ENCODE assay signal across 11 cellular contexts in genomic region chr12:55713721-55714120, GRCh38. TPM values are rescaled to one million over a fixed set of nuclear protein-coding genes. Genes with fewer than 3 reads are reported as not detected.
DNase-seq lines count a peak whose midpoint lies in the region; ATAC-seq and TF ChIP-seq lines count a peak whose summit lies in the region.
"Had no signal": no experiment of that assay in that cellular context is flagged by ENCODE, and none has a peak within 500 bp of the region (broad histone marks: within the 10 kb centered on the region; RNA-seq: fewer than 3 reads in every experiment).

No MANE protein-coding gene starts in this region.

- H3K14ac ChIP-seq in IMR-90 (replicated peaks; ENCODE audit: low read depth, low read length): no peak overlapping the region

- CTCF ChIA-PET in IMR-90 (lab: Yijun Ruan, JAX) (no interaction called here), GM10248 (lab: Yijun Ruan, JAX) (interaction anchor here (1.1 to 1.5 kb wide), 4 partner anchors 8 to 25 kb away, joined by 3 to 5 read pairs (median 4); no protein-coding TSS in a partner anchor)

- peak; percentile 71 for DNase-seq in AG09309 (ENCODE audit: low read depth)
- DNase-seq in IMR-90: peak; percentile 89
- no peak for DNase-seq in epithelial cell of prostate (ENCODE audit: low read depth, low spot score)
- no peak for DNase-seq in NK-92 treated with Interleukin-12 subunit alpha and Interleukin-12 subunit beta, amount 100 ng/mL, for 24 hours (lab: John Stamatoyannopoulos, UW)
- DNase-seq in pons (ENCODE audit: low spot score): no peak
- no peak for DNase-seq in GM10248 (ENCODE audit: extremely low spot score)
- DNase-seq: CD4-positive, CD25-positive, alpha-beta regulatory T cell; MM.1S; Peyer's patch had no signal

- H3K4me3 ChIP-seq in AG09309 (ENCODE audit: control insufficient read depth, low read depth, low read length) (no peak overlapping the region), IMR-90 (ENCODE audit: insufficient read depth, low read depth, low read length) (no peak overlapping the region)
- H3K4me3 ChIP-seq: Peyer's patch had no signal

- H3K9ac ChIP-seq in IMR-90 (ENCODE audit: low read depth, low read length): no peak overlapping the region

- in situ Hi-C loops in IMR-90 (cut with MboI; ENCODE audit: low sequenced_read_pairs): no loop called here

- ATAC-seq in IMR-90 (ENCODE audit: low read depth): peak; percentile 8
- no peak for ATAC-seq in HG03520 (IDR thresholded peaks at IDR 0.05; ENCODE audit: unreplicated experiment)

- no peak overlapping the region for H2BK15ac ChIP-seq in IMR-90 (ENCODE audit: low read depth, low read length)

- H2AK9ac ChIP-seq in IMR-90 (replicated peaks; ENCODE audit: low read depth, low read length, poor library complexity): no peak overlapping the region

- H3K4me2 ChIP-seq in IMR-90 (ENCODE audit: low read depth, low read length): no peak overlapping the region; the same call in 1 of the 2 replicates

- no peaks in the 10 kb centered on the region for H3K36me3 Mint-ChIP-seq in nephron (ENCODE audit: low read depth)

- H2BK5ac ChIP-seq in IMR-90 (ENCODE audit: low read depth, low read length, poor library complexity, severe bottlenecking): no peak overlapping the region

- peaks cover 63% of the 10 kb centered on the region for H3K4me1 Mint-ChIP-seq in nephron

- no peak for TF ChIP-seq RAD21 in IMR-90 (IDR thresholded peaks at IDR 0.05; ENCODE audit: low read length)

- H4K20me1 ChIP-seq in IMR-90 (ENCODE audit: insufficient read depth, low read length): no peaks in the 10 kb centered on the region

- no peak overlapping the region; a peak in 1 of 4 replicates for H4K8ac ChIP-seq in IMR-90 (ENCODE audit: low read depth in 2 of 2, low read length in 2 of 2)

- dilution Hi-C loops in IMR-90 (cut with HindIII; ENCODE audit: low sequenced_read_pairs, unreplicated experiment): no loop called here

- H3K4ac ChIP-seq in IMR-90 (ENCODE audit: low read depth, low read length): no peak overlapping the region

- H3K27me3 Mint-ChIP-seq in nephron (ENCODE audit: low read depth): peaks cover 24% of the 10 kb centered on the region

- BruUV-seq in IMR-90 (replicated peaks; lab: Mats Ljungman, UMichigan): no TSS peak

- no peaks in the 10 kb centered on the region for H3K9me3 Mint-ChIP-seq in nephron

- peaks cover 28% of the 10 kb centered on the region for H3K4me1 ChIP-seq in IMR-90 (ENCODE audit: control insufficient read depth, insufficient read depth, low read length)

- H3K23ac ChIP-seq in IMR-90 (ENCODE audit: low read depth, low read length): no peak overlapping the region

- TF ChIP-seq CTCF in AG09309 (IDR thresholded peaks at IDR 0.05; ENCODE audit: control insufficient read depth, insufficient read depth, low read depth, low read length, missing control alignments) (no peak), IMR-90 (conservative IDR thresholded peaks at IDR 0.05; ENCODE audit: low read depth, low read length) (no peak), nephron (IDR thresholded peaks at IDR 0.05; ENCODE audit: unreplicated experiment in 3 of 3) (no peak), GM10248 (IDR thresholded peaks at IDR 0.05; ENCODE audit: control extremely low read depth, extremely low read depth, low read depth, missing control alignments) (no peak)

- H3K27me3 ChIP-seq in IMR-90 (ENCODE audit: control insufficient read depth, insufficient read depth, low read length): peaks cover 8% of the 10 kb centered on the region
- H3K27me3 ChIP-seq: Peyer's patch had no signal

- H3K36me3 ChIP-seq in IMR-90 (ENCODE audit: control insufficient read depth, insufficient read depth, low read length): no peaks in the 10 kb centered on the region
- H3K36me3 ChIP-seq: Peyer's patch had no signal

- H4K91ac ChIP-seq in IMR-90 (ENCODE audit: insufficient read depth, low read depth, low read length): no peak overlapping the region

- no peaks in the 10 kb centered on the region for H3K9me3 ChIP-seq in IMR-90 (ENCODE audit: control insufficient read depth, insufficient read depth, low read length)
- H3K9me3 ChIP-seq: Peyer's patch had no signal

- H3K18ac ChIP-seq in IMR-90 (ENCODE audit: low read depth, low read length): no peak overlapping the region

- peaks cover 20% of the 10 kb centered on the region for H3K9me1 ChIP-seq in IMR-90 (ENCODE audit: insufficient read depth, low read length)

- no peak overlapping the region for H3K56ac ChIP-seq in IMR-90 (ENCODE audit: extremely low read depth, insufficient read depth, low read length)

- TF ChIP-seq POLR2A in IMR-90 (IDR thresholded peaks at IDR 0.05; ENCODE audit: low read depth, low read length): no peak

- H3K27ac ChIP-seq in IMR-90 (ENCODE audit: insufficient read depth, low read length) (no peak overlapping the region), epithelial cell of prostate (peak overlapping the region; percentile 66)

- POLR2A ChIA-PET in IMR-90 (lab: Charles Lee; ENCODE audit: unreplicated experiment) (no interaction called here), GM10248 (lab: Yijun Ruan, JAX) (no interaction called here)

- no peak overlapping the region for H2AK5ac ChIP-seq in IMR-90 (ENCODE audit: low read depth, low read length)

- no peak overlapping the region; the same call in 1 of the 2 replicates for H2BK20ac ChIP-seq in IMR-90 (ENCODE audit: low read depth, low read length)

- intact Hi-C loops in IMR-90 (cut with micrococcal nuclease): no loop called here

- H4K5ac ChIP-seq in IMR-90 (ENCODE audit: low read depth, low read length): no peak overlapping the region

- H3K79me1 ChIP-seq in IMR-90 (ENCODE audit: low read depth in 1 of 2, low read length in 2 of 2): peaks cover 14 to 36% of the 10 kb centered on the region in 2 experiments

- H2BK120ac ChIP-seq in IMR-90 (ENCODE audit: low read depth, low read length): peak overlapping the region; percentile 49; the same call in 1 of the 2 replicates

- H3K4me3 Mint-ChIP-seq in nephron: peak overlapping the region; percentile 40 to 62 (median 47)

- WGBS in IMR-90 (ENCODE audit: extremely low coverage in 2 of 2, insufficient read length in 1 of 2), 2 experiments: 86% methylated on average over 1 of the region's 2 CpGs; no CpG with 5 or more reads in 1 of the 2 experiments

- peak overlapping the region in 1 of 3 experiments; percentile 13 for H3K27ac Mint-ChIP-seq in nephron
- H3K27ac Mint-ChIP-seq: CD4-positive, CD25-positive, alpha-beta regulatory T cell had no signal

- no peak overlapping the region for H2AFZ ChIP-seq in IMR-90 (replicated peaks; ENCODE audit: low read length, poor library complexity)

TF ChIP-seq in IMR-90, 13 proteins besides CTCF, POLR2A, EP300 and RAD21 (continues in another document):
- TF ChIP-seq MAZ (IDR thresholded peaks at IDR 0.05; ENCODE audit: borderline replicate concordance, low read depth, low read length) (no peak), RCOR1 (IDR thresholded peaks at IDR 0.05; ENCODE audit: insufficient replicate concordance, low read length) (no peak), FOS (IDR thresholded peaks at IDR 0.05; ENCODE audit: low read depth, low read length) (peak; percentile 72), NFE2L2 (IDR thresholded peaks at IDR 0.05; ENCODE audit: low read depth, low read length) (no peak), MXI1 (IDR thresholded peaks at IDR 0.05; ENCODE audit: borderline replicate concordance, low read depth, low read length) (no peak), CHD1 (IDR thresholded peaks at IDR 0.05; ENCODE audit: low read depth, low read length) (no peak), BHLHE40 (IDR thresholded peaks at IDR 0.05; ENCODE audit: low read depth, low read length) (peak; percentile 44; the same call in 1 of the 2 replicates), CEBPB (IDR thresholded peaks at IDR 0.05; ENCODE audit: low read depth, low read length) (peak; percentile 88), SMC3 (IDR thresholded peaks at IDR 0.05; ENCODE audit: low read depth, low read length) (no peak), MAFK (IDR thresholded peaks at IDR 0.05; ENCODE audit: low read depth, low read length) (peak; percentile 16; the same call in 1 of the 2 replicates), RFX5 (IDR thresholded peaks at IDR 0.05; ENCODE audit: low read depth, low read length) (no peak)
- TF ChIP-seq, protein P1, sequence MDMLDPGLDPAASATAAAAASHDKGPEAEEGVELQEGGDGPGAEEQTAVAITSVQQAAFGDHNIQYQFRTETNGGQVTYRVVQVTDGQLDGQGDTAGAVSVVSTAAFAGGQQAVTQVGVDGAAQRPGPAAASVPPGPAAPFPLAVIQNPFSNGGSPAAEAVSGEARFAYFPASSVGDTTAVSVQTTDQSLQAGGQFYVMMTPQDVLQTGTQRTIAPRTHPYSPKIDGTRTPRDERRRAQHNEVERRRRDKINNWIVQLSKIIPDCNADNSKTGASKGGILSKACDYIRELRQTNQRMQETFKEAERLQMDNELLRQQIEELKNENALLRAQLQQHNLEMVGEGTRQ (IDR thresholded peaks at IDR 0.05; ENCODE audit: low read depth, low read length): no peak

RNA-seq across cellular contexts. Expression of gene BLOC1S1, which starts 2.1 kb away (rescaled TPM):
- 128 and 158 TPM in 2 replicates for total RNA-seq in IMR-90 (2012; rRNA removed)
- polyA plus RNA-seq in IMR-90 (2012; rRNA removed): 280 and 285 TPM in 2 replicates
- 332 and 427 TPM in 2 replicates for polyA plus RNA-seq in IMR-90 (2012; cell fraction: cytosol; rRNA removed)
- 75.9 and 113 TPM in 2 replicates for polyA plus RNA-seq in IMR-90 (2012; cell fraction: nucleus; rRNA removed; ENCODE audit: low replicate concordance)

RNA-seq across cellular contexts. Expression of gene ITGA7, which starts 6.0 kb away (rescaled TPM):
- total RNA-seq in IMR-90 (2012; rRNA removed): 3.9 and 4.4 TPM in 2 replicates
- polyA plus RNA-seq in IMR-90 (2012; rRNA removed): 13.9 and 15.7 TPM in 2 replicates
- polyA plus RNA-seq in IMR-90 (2012; cell fraction: cytosol; rRNA removed): 12.1 and 23.0 TPM in 2 replicates
- polyA plus RNA-seq in IMR-90 (2012; cell fraction: nucleus; rRNA removed; ENCODE audit: low replicate concordance): 89.0 and 117 TPM in 2 replicates

RNA-seq across cellular contexts. Expression of gene RDH5, which starts 6.5 kb away (rescaled TPM):
- total RNA-seq in IMR-90 (2012; rRNA removed): 7.3 and 8.9 TPM in 2 replicates
- polyA plus RNA-seq in IMR-90 (2012; rRNA removed): 18.8 and 21.0 TPM in 2 replicates
- 16.9 and 19.9 TPM in 2 replicates for polyA plus RNA-seq in IMR-90 (2012; cell fraction: cytosol; rRNA removed)
- 85.3 and 102 TPM in 2 replicates for polyA plus RNA-seq in IMR-90 (2012; cell fraction: nucleus; rRNA removed; ENCODE audit: low replicate concordance)

RNA-seq across cellular contexts. Expression of gene CD63, which starts 15.1 kb away (rescaled TPM):
- total RNA-seq in IMR-90 (2012; rRNA removed): 995 and 1,796 TPM in 2 replicates
- 1,398 and 1,518 TPM in 2 replicates for polyA plus RNA-seq in IMR-90 (2012; rRNA removed)
- polyA plus RNA-seq in IMR-90 (2012; cell fraction: cytosol; rRNA removed): 856 and 974 TPM in 2 replicates
- polyA plus RNA-seq in IMR-90 (2012; cell fraction: nucleus; rRNA removed; ENCODE audit: low replicate concordance): 173 and 576 TPM in 2 replicates

RNA-seq across cellular contexts. Expression of gene GDF11, which starts 29.2 kb away (rescaled TPM):
- total RNA-seq in IMR-90 (2012; rRNA removed): 2.2 and 2.7 TPM in 2 replicates
- 12.9 and 13.6 TPM in 2 replicates for polyA plus RNA-seq in IMR-90 (2012; rRNA removed)
- 5.7 and 15.7 TPM in 2 replicates for polyA plus RNA-seq in IMR-90 (2012; cell fraction: cytosol; rRNA removed)
- 5.5 and 10.6 TPM in 2 replicates for polyA plus RNA-seq in IMR-90 (2012; cell fraction: nucleus; rRNA removed; ENCODE audit: low replicate concordance)

Comparison
In these comparisons a context has a peak if more than half of its experiments do, and no peak if none do; other contexts are left out.
1. DNase-seq: peak in AG09309 (single experiment) and IMR-90 (single experiment); none in epithelial cell of prostate (single experiment), NK-92 treated with Interleukin-12 subunit alpha and Interleukin-12 subunit beta, amount 100 ng/mL, for 24 hours (single experiment), pons (single experiment) and GM10248 (single experiment).